In the genomic region with DNA sequence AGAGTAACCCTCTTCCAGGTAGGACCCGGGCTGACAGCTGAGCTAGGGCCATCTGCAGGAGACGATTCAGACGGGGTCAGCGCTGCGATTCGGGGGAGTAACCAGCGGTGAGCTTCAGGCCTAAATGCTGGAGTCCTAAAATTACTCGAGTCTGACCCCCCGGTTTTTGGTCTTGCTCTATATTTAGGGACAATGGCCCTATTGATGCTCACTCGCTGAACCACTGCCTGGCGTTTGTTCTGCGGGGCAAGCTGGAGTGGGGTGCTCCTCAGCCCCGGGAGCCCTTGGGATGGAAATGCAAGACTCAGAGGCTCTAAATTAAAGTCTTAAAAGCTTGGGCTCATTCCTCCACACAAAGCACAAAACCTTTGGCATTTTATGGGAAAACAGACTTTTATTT, we compare ENCODE assay signal across 1 cellular context.
TF ChIP-seq lines count a peak whose summit lies in the region.

No MANE protein-coding gene starts in this region.

TF ChIP-seq in IMR-90, 13 proteins besides CTCF, POLR2A, EP300 and RAD21:
- no peak for TF ChIP-seq RFX5 (IDR thresholded peaks at IDR 0.05; ENCODE audit: low read depth, low read length)
- TF ChIP-seq, protein P1, sequence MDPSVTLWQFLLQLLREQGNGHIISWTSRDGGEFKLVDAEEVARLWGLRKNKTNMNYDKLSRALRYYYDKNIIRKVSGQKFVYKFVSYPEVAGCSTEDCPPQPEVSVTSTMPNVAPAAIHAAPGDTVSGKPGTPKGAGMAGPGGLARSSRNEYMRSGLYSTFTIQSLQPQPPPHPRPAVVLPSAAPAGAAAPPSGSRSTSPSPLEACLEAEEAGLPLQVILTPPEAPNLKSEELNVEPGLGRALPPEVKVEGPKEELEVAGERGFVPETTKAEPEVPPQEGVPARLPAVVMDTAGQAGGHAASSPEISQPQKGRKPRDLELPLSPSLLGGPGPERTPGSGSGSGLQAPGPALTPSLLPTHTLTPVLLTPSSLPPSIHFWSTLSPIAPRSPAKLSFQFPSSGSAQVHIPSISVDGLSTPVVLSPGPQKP (IDR thresholded peaks at IDR 0.05; ENCODE audit: borderline replicate concordance, low read depth, low read length), result no peak
